In genomic region chr3:159731254-159731653, GRCh38 we compare ENCODE assay signal across 13 cellular contexts.
"Had no signal": no experiment of that assay in that cellular context is flagged by ENCODE, and none has a peak within 500 bp of the region (broad histone marks: within the 10 kb centered on the region; RNA-seq: fewer than 3 reads in every experiment).

No MANE protein-coding gene starts in this region.

- H3K4me3 ChIP-seq: ovary, upper lobe of right lung had no signal

- H3K9me3 ChIP-seq: ovary, upper lobe of right lung had no signal

- DNase-seq: activated CD4-positive, alpha-beta T cell treated with anti-CD3 and anti-CD28 coated beads, Interleukin-2, amount 10 ng/mL, durations not matched to agents 24 days and 14 days; activated CD4-positive, CD25-positive, alpha-beta regulatory T cell; activated CD8-positive, alpha-beta memory T cell treated with anti-CD3 and anti-CD28 coated beads, Interleukin-2, amount 50 U/mL, for 48 hours; activated naive CD8-positive, alpha-beta T cell treated with anti-CD3 and anti-CD28 coated beads for 36 hours; amygdala; cerebellar nuclear complex; effector memory CD4-positive, alpha-beta T cell; foreskin melanocyte; immature natural killer cell; ovary; stimulated activated naive CD8-positive, alpha-beta T cell treated with anti-CD3 and anti-CD28 coated beads, Interleukin-15, amount 100 ng/mL, for 72 hours; upper lobe of right lung had no signal

- H3K27ac ChIP-seq: ovary, upper lobe of right lung had no signal

- H3K27me3 ChIP-seq: ovary, upper lobe of right lung had no signal

- ATAC-seq: sciatic nerve; stimulated activated naive CD8-positive, alpha-beta T cell treated with anti-CD3 and anti-CD28 coated beads, Interleukin-15, amount 100 ng/mL, for 72 hours had no signal

- H3K36me3 ChIP-seq: ovary, upper lobe of right lung had no signal
